Comparison of ENCODE assay signal across 8 cellular contexts in the genomic region with DNA sequence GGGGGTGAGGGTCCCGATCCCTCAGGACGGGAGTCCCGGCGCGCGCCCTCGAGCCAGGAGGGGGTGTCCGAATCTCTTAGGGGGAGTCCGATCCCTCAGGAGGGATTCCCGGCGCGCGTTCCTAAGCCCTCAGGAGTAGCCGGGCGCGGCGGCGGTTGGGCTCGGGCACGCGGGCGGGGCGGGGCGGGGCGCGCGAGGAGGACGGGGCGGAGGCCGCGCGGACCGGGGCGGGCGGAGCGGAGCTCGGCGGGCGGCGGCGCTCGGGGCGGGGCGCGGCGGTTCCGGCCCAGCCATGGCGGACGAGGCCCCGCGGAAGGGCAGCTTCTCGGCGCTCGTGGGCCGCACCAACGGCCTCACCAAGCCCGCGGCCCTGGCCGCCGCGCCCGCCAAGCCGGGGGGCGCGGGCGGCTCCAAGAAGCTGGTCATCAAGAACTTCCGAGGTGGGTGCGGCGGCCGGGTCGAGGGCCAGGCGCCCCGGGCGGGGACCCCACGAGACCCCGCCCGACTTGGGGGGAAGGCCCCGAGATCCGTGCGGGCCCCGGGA.
DNase-seq lines count a peak whose midpoint lies in the region; ATAC-seq and TF ChIP-seq lines count a peak whose summit lies in the region.

A gene (plus strand): TSS at position 278 of the 544 bp plus-strand sequence. CDS start 15 bp downstream, at position 293.

- TF ChIP-seq CTCF in choroid plexus epithelial cell (conservative IDR thresholded peaks at IDR 0.05; ENCODE audit: low read depth, low read length): no peak

- H3K27ac ChIP-seq in layer of hippocampus (ENCODE audit: low read depth, low read length): peak within 1 kb of the TSS; percentile 98

- DNase-seq in SKM-1 treated with dmso at 0.1 percent for 144 hours (lab: John Stamatoyannopoulos, UW; ENCODE audit: unreplicated experiment) (peak; percentile 23), SKM-1 (lab: John Stamatoyannopoulos, UW; ENCODE audit: unreplicated experiment) (no peak), NCI-H1694 treated with DMSO at 0.1 percent for 48 hours (lab: John Stamatoyannopoulos, UW) (peak; percentile 39), choroid plexus epithelial cell (ENCODE audit: low read depth) (peak; percentile 69)
- peak; percentile 56 for DNase-seq in activated CD4-positive, alpha-beta T cell treated with anti-CD3 and anti-CD28 coated beads for 1 hour
- DNase-seq in stimulated activated CD4-positive, alpha-beta T cell treated with anti-CD3 and anti-CD28 coated beads, Interleukin-1b, Interleukin-23, amount 100 ng/mL, for 48 hours: peak; percentile 70

- peak; percentile 48 for ATAC-seq in HG02852 (IDR thresholded peaks at IDR 0.05; ENCODE audit: unreplicated experiment)

- no peaks in the 10 kb centered on the region for H3K27me3 ChIP-seq in layer of hippocampus (ENCODE audit: control insufficient read depth, insufficient read depth, low read length)

- peak within 1 kb of the TSS; percentile 89 for H3K4me3 ChIP-seq in choroid plexus epithelial cell (ENCODE audit: low read depth, low read length)
